In genomic region chr3:136632625-136633081, GRCh38 we compare ENCODE assay signal across 16 cellular contexts.
DNase-seq lines count a peak whose midpoint lies in the region; ATAC-seq, FAIRE-seq and TF ChIP-seq lines count a peak whose summit lies in the region.
"Had no signal": no experiment of that assay in that cellular context is flagged by ENCODE, and none has a peak within 500 bp of the region (broad histone marks: within the 10 kb centered on the region; RNA-seq: fewer than 3 reads in every experiment).

No MANE protein-coding gene starts in this region.

- H3K27ac ChIP-seq in colonic mucosa = no peak overlapping the region
- H3K27ac ChIP-seq in pancreas = no peak overlapping the region
- H3K27ac ChIP-seq in body of pancreas = peak overlapping the region in 1 of 4 donors; percentile 18
- H3K27ac ChIP-seq: thoracic aorta had no signal

- 75 to 82% methylated on average over 5 of the region's 5 CpGs for WGBS in pancreas, 2 donors
- 80 to 83% methylated on average over 5 of the region's 5 CpGs for WGBS in body of pancreas, 2 donors

- H3K4me1 ChIP-seq in colonic mucosa = no peaks in the 10 kb centered on the region
- H3K4me1 ChIP-seq in pancreas = peaks cover 5 to 11% (median 10%) of the 10 kb centered on the region in 3 donors
- peaks cover 18% of the 10 kb centered on the region for H3K4me1 ChIP-seq in body of pancreas

- no peak overlapping the region for H3K4me3 ChIP-seq in MG63
- no peak overlapping the region for H3K4me3 ChIP-seq in colonic mucosa
- no peak overlapping the region for H3K4me3 ChIP-seq in pancreas
- H3K4me3 ChIP-seq in body of pancreas = no peak overlapping the region
- H3K4me3 ChIP-seq: thoracic aorta had no signal

- intact Hi-C loops in colonic mucosa (cut with DNase I) (no loop called here), pancreas (cut with DNase I) (no loop called here), body of pancreas (cut with DNase I) (no loop called here)
- intact Hi-C loops in activated naive CD4-positive, alpha-beta T cell treated with anti-CD3 and anti-CD28 coated beads for 36 hours (cut with micrococcal nuclease) = no loop called here

- no peak for TF ChIP-seq CTCF in colonic mucosa (IDR thresholded peaks at IDR 0.05)
- no peak for TF ChIP-seq CTCF in pancreas (IDR thresholded peaks at IDR 0.05)
- no peak for TF ChIP-seq CTCF in body of pancreas (IDR thresholded peaks at IDR 0.05)

- H3K27me3 Mint-ChIP-seq in activated naive CD4-positive, alpha-beta T cell treated with anti-CD3 and anti-CD28 coated beads for 36 hours (ENCODE audit: low read depth) = no peaks in the 10 kb centered on the region

- H3K36me3 ChIP-seq in MG63 (peaks cover 24% of the 10 kb centered on the region), colonic mucosa (no peaks in the 10 kb centered on the region), pancreas (no peaks in the 10 kb centered on the region), body of pancreas (replicated peaks in 1 of 2; ENCODE audit: insufficient read depth in 1 of 2, low read depth in 2 of 2) (no peaks in the 10 kb centered on the region)
- H3K36me3 ChIP-seq: thoracic aorta had no signal

- H3K9me3 Mint-ChIP-seq in activated naive CD4-positive, alpha-beta T cell treated with anti-CD3 and anti-CD28 coated beads for 36 hours = peaks cover 13% of the 10 kb centered on the region
- H3K9me3 Mint-ChIP-seq: H9, immature natural killer cell had no signal

- H3K4me3 Mint-ChIP-seq in activated naive CD4-positive, alpha-beta T cell treated with anti-CD3 and anti-CD28 coated beads for 36 hours = no peak overlapping the region
- H3K4me3 Mint-ChIP-seq: CD14-positive monocyte, H9, immature natural killer cell had no signal

- peak; percentile 9 for FAIRE-seq in GM12891 (lab: Jason Lieb, UNC)
- no peak for FAIRE-seq in pancreas (lab: Jason Lieb, UNC)

- TF ChIP-seq POLR2A in GM12891 (IDR thresholded peaks at IDR 0.05; ENCODE audit: low read depth, low read length) (no peak), body of pancreas (IDR thresholded peaks at IDR 0.05) (no peak)

- DNase-seq in GM12891 (ENCODE audit: insufficient read length, low spot score) = no peak
- DNase-seq in MG63 = peak; percentile 61
- DNase-seq in colonic mucosa = peak; percentile 29
- no peak for DNase-seq in pancreas
- DNase-seq in body of pancreas = no peak
- no peak for DNase-seq in activated naive CD4-positive, alpha-beta T cell treated with anti-CD3 and anti-CD28 coated beads for 36 hours
- DNase-seq: amniotic stem cell; H9; immature natural killer cell; NCI-H1105; NCI-H345; stimulated activated CD4-positive, alpha-beta T cell treated with anti-CD3 and anti-CD28 coated beads, Interleukin-4, amount 100 ng/mL, for 4 hours had no signal

- 0 out of 2 replicates have a peak, but pooled peaks cover 4% of the 10 kb centered on the region for H3K9me3 ChIP-seq in MG63
- no peaks in the 10 kb centered on the region for H3K9me3 ChIP-seq in colonic mucosa
- no peaks in the 10 kb centered on the region for H3K9me3 ChIP-seq in pancreas
- no peaks in the 10 kb centered on the region for H3K9me3 ChIP-seq in body of pancreas
- H3K9me3 ChIP-seq: thoracic aorta had no signal

- H3K27me3 ChIP-seq in MG63 = no peaks in the 10 kb centered on the region
- no peaks in the 10 kb centered on the region for H3K27me3 ChIP-seq in colonic mucosa
- no peaks in the 10 kb centered on the region for H3K27me3 ChIP-seq in pancreas
- H3K27me3 ChIP-seq in body of pancreas = no peaks in the 10 kb centered on the region

- ATAC-seq in pancreas = peak in 3 of 4 donors; percentile 17 to 22 (median 20)
- no peak for ATAC-seq in HG03025 (IDR thresholded peaks at IDR 0.05; ENCODE audit: low FRiP score, unreplicated experiment)
- no peak for ATAC-seq in body of pancreas
- ATAC-seq: sciatic nerve had no signal

- H3K36me3 Mint-ChIP-seq in activated naive CD4-positive, alpha-beta T cell treated with anti-CD3 and anti-CD28 coated beads for 36 hours (ENCODE audit: low read depth) = peaks cover 29% of the 10 kb centered on the region

- CTCF ChIA-PET in activated naive CD4-positive, alpha-beta T cell treated with anti-CD3 and anti-CD28 coated beads for 36 hours (lab: Charles Lee) = no interaction called here

- no peak overlapping the region for H3K27ac Mint-ChIP-seq in activated naive CD4-positive, alpha-beta T cell treated with anti-CD3 and anti-CD28 coated beads for 36 hours

- no peak overlapping the region for H3K9ac ChIP-seq in colonic mucosa (ENCODE audit: low read depth in 2 of 2, low read length in 2 of 2)

- H3K4me1 Mint-ChIP-seq in activated naive CD4-positive, alpha-beta T cell treated with anti-CD3 and anti-CD28 coated beads for 36 hours (ENCODE audit: low read depth) = peaks cover 31% of the 10 kb centered on the region

TF ChIP-seq in GM12891, 5 proteins besides CTCF, POLR2A, EP300 and RAD21:
- TF ChIP-seq POLR2AphosphoS5 (IDR thresholded peaks at IDR 0.05; ENCODE audit: low read depth, low read length) = no peak
- TF ChIP-seq PAX5 (IDR thresholded peaks at IDR 0.05; ENCODE audit: insufficient read depth, low read length, severe bottlenecking) = no peak
- TF ChIP-seq POU2F2 (IDR thresholded peaks at IDR 0.05; ENCODE audit: low read depth, low read length) = no peak
- no peak for TF ChIP-seq TAF1 (IDR thresholded peaks at IDR 0.05; ENCODE audit: low read depth, low read length)
- TF ChIP-seq SPI1 (IDR thresholded peaks at IDR 0.05; ENCODE audit: low read depth, low read length) = no peak

Comparison
In these comparisons a context has a peak if more than half of its experiments do, and no peak if none do; other contexts are left out.
1. DNase-seq: peak in MG63 (single experiment) and colonic mucosa (single experiment); none in GM12891 (single experiment), pancreas (0 of 6), body of pancreas (0 of 4) and activated naive CD4-positive, alpha-beta T cell treated with anti-CD3 and anti-CD28 coated beads for 36 hours (single experiment).
2. ATAC-seq: peak in pancreas (3 of 4); none in HG03025 (single experiment) and body of pancreas (single experiment).